25 cellular contexts compared by ENCODE assay signal in genomic region chr6:45132059-45132458, GRCh38.
DNase-seq lines count a peak whose midpoint lies in the region; ATAC-seq and TF ChIP-seq lines count a peak whose summit lies in the region.
"Had no signal": no experiment of that assay in that cellular context is flagged by ENCODE, and none has a peak within 500 bp of the region (broad histone marks: within the 10 kb centered on the region; RNA-seq: fewer than 3 reads in every experiment).

No MANE protein-coding gene starts in this region.

- peaks cover 10 to 19% (median 17%) of the 10 kb centered on the region in 5 donors for H3K9me3 Mint-ChIP-seq in CD8-positive, alpha-beta memory T cell

- no peaks in the 10 kb centered on the region for H3K36me3 ChIP-seq in CD8-positive, alpha-beta memory T cell (ENCODE audit: insufficient read depth, low read length)
- no peaks in the 10 kb centered on the region for H3K36me3 ChIP-seq in vagina
- H3K36me3 ChIP-seq: cardiac muscle cell had no signal

- peaks cover 5% of the 10 kb centered on the region for H3K9me3 ChIP-seq in CD8-positive, alpha-beta memory T cell (ENCODE audit: low read length)
- no peaks in the 10 kb centered on the region for H3K9me3 ChIP-seq in vagina

- no peak for TF ChIP-seq CTCF in choroid plexus epithelial cell (conservative IDR thresholded peaks at IDR 0.05; ENCODE audit: low read depth, low read length)
- no peak for TF ChIP-seq CTCF in vagina (IDR thresholded peaks at IDR 0.05)

- DNase-seq in CD1c-positive myeloid dendritic cell (ENCODE audit: extremely low spot score) (peak; percentile 14), HT1080 (ENCODE audit: low read depth) (peak; percentile 5), choroid plexus epithelial cell (ENCODE audit: low read depth) (peak; percentile 36), left kidney (ENCODE audit: low read depth, low spot score) (peak; percentile 26), cerebellum (ENCODE audit: low spot score) (no peak), vagina (ENCODE audit: extremely low spot score in 2 of 2) (no peak)
- DNase-seq in CD8-positive, alpha-beta memory T cell, result no peak
- DNase-seq: activated CD4-positive, alpha-beta T cell treated with anti-CD3 and anti-CD28 coated beads, Interleukin-2, amount 10 ng/mL, durations not matched to agents 7 days and 5 days; activated naive CD4-positive, alpha-beta T cell treated with anti-CD3 and anti-CD28 coated beads, Interleukin-2, amount 10 ng/mL, durations not matched to agents 7 days and 5 days; COR-L47; effector memory CD4-positive, alpha-beta T cell; KBM-7; naive B cell; NCI-H1105; NCI-H82; RPMI8226; stimulated activated CD4-positive, alpha-beta T cell treated with anti-CD3 and anti-CD28 coated beads, Interleukin-4, amount 100 ng/mL, for 4 hours; stimulated activated CD8-positive, alpha-beta memory T cell treated with anti-CD3 and anti-CD28 coated beads, Interleukin-4, amount 100 ng/mL, for 48 hours; substantia nigra; SW 1271 had no signal

- H3K27ac Mint-ChIP-seq in CD8-positive, alpha-beta memory T cell, result no peak overlapping the region
- H3K27ac Mint-ChIP-seq: activated CD4-positive, alpha-beta T cell treated with anti-CD3 and anti-CD28 coated beads, Interleukin-2, amount 10 ng/mL, durations not matched to agents 7 days and 5 days; activated naive CD4-positive, alpha-beta T cell treated with anti-CD3 and anti-CD28 coated beads, Interleukin-2, amount 10 ng/mL, durations not matched to agents 7 days and 5 days; naive B cell had no signal

- POLR2A ChIA-PET in CD8-positive, alpha-beta memory T cell (lab: Charles Lee), result no interaction called here

- H3K4me3 ChIP-seq in choroid plexus epithelial cell (ENCODE audit: low read depth, low read length), result no peak overlapping the region
- no peak overlapping the region for H3K4me3 ChIP-seq in CD8-positive, alpha-beta memory T cell (ENCODE audit: low read length)
- no peak overlapping the region for H3K4me3 ChIP-seq in vagina
- H3K4me3 ChIP-seq: cardiac muscle cell, skin epidermis had no signal

- CTCF ChIA-PET in CD8-positive, alpha-beta memory T cell (lab: Charles Lee), result no interaction called here

- peaks cover 3 to 38% (median 11%) of the 10 kb centered on the region in 3 donors for H3K36me3 Mint-ChIP-seq in CD8-positive, alpha-beta memory T cell

- intact Hi-C loops in vagina (cut with DNase I), result no loop called here

- H3K27me3 ChIP-seq in CD8-positive, alpha-beta memory T cell (ENCODE audit: insufficient read depth, low read length, poor library complexity, severe bottlenecking), result no peaks in the 10 kb centered on the region
- no peaks in the 10 kb centered on the region for H3K27me3 ChIP-seq in vagina
- H3K27me3 ChIP-seq: cardiac muscle cell had no signal

- no peak for TF ChIP-seq POLR2A in vagina (IDR thresholded peaks at IDR 0.05)

- no peaks in the 10 kb centered on the region for H3K4me1 ChIP-seq in CD8-positive, alpha-beta memory T cell (ENCODE audit: insufficient read depth, low read length)
- H3K4me1 ChIP-seq in vagina, result no peaks in the 10 kb centered on the region
- H3K4me1 ChIP-seq: parathyroid adenoma had no signal

- H3K4me1 Mint-ChIP-seq in CD8-positive, alpha-beta memory T cell, result no peaks in the 10 kb centered on the region
- H3K4me1 Mint-ChIP-seq: activated CD4-positive, alpha-beta T cell treated with anti-CD3 and anti-CD28 coated beads, Interleukin-2, amount 10 ng/mL, durations not matched to agents 7 days and 5 days; activated naive CD4-positive, alpha-beta T cell treated with anti-CD3 and anti-CD28 coated beads, Interleukin-2, amount 10 ng/mL, durations not matched to agents 7 days and 5 days; naive B cell had no signal

- no peak overlapping the region for H3K4me3 Mint-ChIP-seq in CD8-positive, alpha-beta memory T cell
- H3K4me3 Mint-ChIP-seq: activated CD4-positive, alpha-beta T cell treated with anti-CD3 and anti-CD28 coated beads, Interleukin-2, amount 10 ng/mL, durations not matched to agents 7 days and 5 days; activated naive CD4-positive, alpha-beta T cell treated with anti-CD3 and anti-CD28 coated beads, Interleukin-2, amount 10 ng/mL, durations not matched to agents 7 days and 5 days; naive B cell had no signal

- no peak overlapping the region for H3K27ac ChIP-seq in CD8-positive, alpha-beta memory T cell (ENCODE audit: low read depth, low read length)
- H3K27ac ChIP-seq in vagina, result no peak overlapping the region
- H3K27ac ChIP-seq: cardiac muscle cell, HL-60, parathyroid adenoma, skin epidermis had no signal

- no peak for ATAC-seq in HG03045 (IDR thresholded peaks at IDR 0.05; ENCODE audit: unreplicated experiment)

- no peaks in the 10 kb centered on the region for H3K27me3 Mint-ChIP-seq in CD8-positive, alpha-beta memory T cell
- H3K27me3 Mint-ChIP-seq: activated naive CD4-positive, alpha-beta T cell treated with anti-CD3 and anti-CD28 coated beads, Interleukin-2, amount 10 ng/mL, durations not matched to agents 7 days and 5 days; naive B cell had no signal

Comparison
In these comparisons a context has a peak if more than half of its experiments do, and no peak if none do; other contexts are left out.
1. DNase-seq: peak in CD1c-positive myeloid dendritic cell (single experiment), HT1080 (single experiment), choroid plexus epithelial cell (single experiment) and left kidney (single experiment); none in CD8-positive, alpha-beta memory T cell (0 of 5), cerebellum (single experiment) and vagina (0 of 2).